25 cellular contexts compared by ENCODE assay signal in genomic region chr2:46066116-46066515, GRCh38.
DNase-seq lines count a peak whose midpoint lies in the region; ATAC-seq and TF ChIP-seq lines count a peak whose summit lies in the region.
"Had no signal": no experiment of that assay in that cellular context is flagged by ENCODE, and none has a peak within 500 bp of the region (broad histone marks: within the 10 kb centered on the region; RNA-seq: fewer than 3 reads in every experiment).

No MANE protein-coding gene starts in this region.

- intact Hi-C loops in activated T-helper 2 cell treated with anti-CD3 and anti-CD28 coated beads, Interferon-gamma antibody, Interleukin-2, Interleukin-4, amounts not matched to agents 10 μg/mL and 5 μg/mL and 100 μg/mL, durations not matched to agents 14 hours and 24 hours and 36 hours (cut with micrococcal nuclease): loop anchor here (1.0 to 5.0 kb wide), 4 partner anchors 33 to 371 kb away; no protein-coding TSS in a partner anchor

- H3K27ac ChIP-seq in osteoblast (ENCODE audit: low read depth, low read length): peak overlapping the region; percentile 89
- H3K27ac ChIP-seq: transverse colon had no signal

- no peak for TF ChIP-seq CTCF in osteoblast (IDR thresholded peaks at IDR 0.05; ENCODE audit: extremely low read depth, low read depth, low read length)

- H3K9me3 Mint-ChIP-seq in activated T-helper 2 cell treated with anti-CD3 and anti-CD28 coated beads, Interferon-gamma antibody, Interleukin-2, Interleukin-4, amounts not matched to agents 10 μg/mL and 5 μg/mL and 100 μg/mL, durations not matched to agents 14 hours and 24 hours and 36 hours: no peaks in the 10 kb centered on the region
- H3K9me3 Mint-ChIP-seq in stimulated activated naive CD8-positive, alpha-beta T cell treated with anti-CD3 and anti-CD28 coated beads, Interleukin-15, amount 100 ng/mL, for 72 hours: no peaks in the 10 kb centered on the region
- H3K9me3 Mint-ChIP-seq: activated naive CD4-positive, alpha-beta T cell treated with anti-CD3 and anti-CD28 coated beads, Interleukin-2, amount 50 U/mL, for 24 hours; activated T-helper 17 cell treated with anti-CD3 and anti-CD28 coated beads, Interleukin-2, amount 50 U/mL, for 72 hours; CD4-positive, alpha-beta memory T cell; natural killer cell had no signal

- no peak overlapping the region for H2AFZ ChIP-seq in osteoblast (ENCODE audit: low read length)

- no peaks in the 10 kb centered on the region for H3K36me3 ChIP-seq in osteoblast (ENCODE audit: insufficient read depth, low read length)
- H3K36me3 ChIP-seq: MG63, transverse colon had no signal

- H3K4me1 Mint-ChIP-seq in activated T-helper 2 cell treated with anti-CD3 and anti-CD28 coated beads, Interferon-gamma antibody, Interleukin-2, Interleukin-4, amounts not matched to agents 10 μg/mL and 5 μg/mL and 100 μg/mL, durations not matched to agents 14 hours and 24 hours and 36 hours (ENCODE audit: low read depth): peaks cover 42% of the 10 kb centered on the region
- H3K4me1 Mint-ChIP-seq in stimulated activated naive CD8-positive, alpha-beta T cell treated with anti-CD3 and anti-CD28 coated beads, Interleukin-15, amount 100 ng/mL, for 72 hours: peaks cover 5% of the 10 kb centered on the region
- H3K4me1 Mint-ChIP-seq: activated naive CD4-positive, alpha-beta T cell treated with anti-CD3 and anti-CD28 coated beads, Interleukin-2, amount 50 U/mL, for 24 hours had no signal

- in situ Hi-C loops in ACHN (cut with HindIII; ENCODE audit: low pct_ligation_motif_present, low pct_unique_long_range_greater_than_20kb, low sequenced_read_pairs): no loop called here

- no peaks in the 10 kb centered on the region for H3K79me2 ChIP-seq in osteoblast (ENCODE audit: insufficient read depth, low read length)

- H3K36me3 Mint-ChIP-seq in activated T-helper 2 cell treated with anti-CD3 and anti-CD28 coated beads, Interferon-gamma antibody, Interleukin-2, Interleukin-4, amounts not matched to agents 10 μg/mL and 5 μg/mL and 100 μg/mL, durations not matched to agents 14 hours and 24 hours and 36 hours (ENCODE audit: low read depth): no peaks in the 10 kb centered on the region
- H3K36me3 Mint-ChIP-seq: natural killer cell had no signal

- H3K4me2 ChIP-seq in osteoblast (ENCODE audit: insufficient read depth, low read length): no peak overlapping the region

- H3K9me3 ChIP-seq in osteoblast (ENCODE audit: low read depth, low read length): no peaks in the 10 kb centered on the region
- H3K9me3 ChIP-seq: MG63, transverse colon had no signal

- peaks cover 41% of the 10 kb centered on the region for H3K4me1 ChIP-seq in osteoblast (ENCODE audit: insufficient read depth, low read length)

- H3K27me3 Mint-ChIP-seq in activated T-helper 2 cell treated with anti-CD3 and anti-CD28 coated beads, Interferon-gamma antibody, Interleukin-2, Interleukin-4, amounts not matched to agents 10 μg/mL and 5 μg/mL and 100 μg/mL, durations not matched to agents 14 hours and 24 hours and 36 hours (ENCODE audit: low read depth): no peaks in the 10 kb centered on the region
- no peaks in the 10 kb centered on the region for H3K27me3 Mint-ChIP-seq in stimulated activated naive CD8-positive, alpha-beta T cell treated with anti-CD3 and anti-CD28 coated beads, Interleukin-15, amount 100 ng/mL, for 72 hours
- H3K27me3 Mint-ChIP-seq: activated naive CD4-positive, alpha-beta T cell treated with anti-CD3 and anti-CD28 coated beads, Interleukin-2, amount 50 U/mL, for 24 hours; activated T-helper 17 cell treated with anti-CD3 and anti-CD28 coated beads, Interleukin-2, amount 50 U/mL, for 72 hours had no signal

- no peaks in the 10 kb centered on the region for H3K27me3 ChIP-seq in osteoblast (ENCODE audit: insufficient read depth, low read length)
- H3K27me3 ChIP-seq: MG63, transverse colon had no signal

- no peak for ATAC-seq in stimulated activated naive CD8-positive, alpha-beta T cell treated with anti-CD3 and anti-CD28 coated beads, Interleukin-15, amount 100 ng/mL, for 72 hours
- no peak for ATAC-seq in GM19035 (IDR thresholded peaks at IDR 0.05; ENCODE audit: unreplicated experiment)
- ATAC-seq: activated CD4-positive, CD25-positive, alpha-beta regulatory T cell treated with anti-CD3 and anti-CD28 coated beads, Interleukin-2, amount 50 U/mL, for 24 hours; K562; natural killer cell had no signal

- no peaks in the 10 kb centered on the region for H4K20me1 ChIP-seq in osteoblast (ENCODE audit: insufficient read depth, low read length)

- no peak overlapping the region for H3K4me3 ChIP-seq in osteoblast (ENCODE audit: insufficient read depth, low read length)
- H3K4me3 ChIP-seq: K562, MG63, transverse colon had no signal

- H3K4me3 Mint-ChIP-seq in activated T-helper 2 cell treated with anti-CD3 and anti-CD28 coated beads, Interferon-gamma antibody, Interleukin-2, Interleukin-4, amounts not matched to agents 10 μg/mL and 5 μg/mL and 100 μg/mL, durations not matched to agents 14 hours and 24 hours and 36 hours (ENCODE audit: low read depth): no peak overlapping the region
- no peak overlapping the region for H3K4me3 Mint-ChIP-seq in stimulated activated naive CD8-positive, alpha-beta T cell treated with anti-CD3 and anti-CD28 coated beads, Interleukin-15, amount 100 ng/mL, for 72 hours
- H3K4me3 Mint-ChIP-seq: activated naive CD4-positive, alpha-beta T cell treated with anti-CD3 and anti-CD28 coated beads, Interleukin-2, amount 50 U/mL, for 24 hours; activated T-helper 17 cell treated with anti-CD3 and anti-CD28 coated beads, Interleukin-2, amount 50 U/mL, for 72 hours; CD4-positive, alpha-beta memory T cell; natural killer cell had no signal

- peak overlapping the region; percentile 68 for H3K27ac Mint-ChIP-seq in activated T-helper 2 cell treated with anti-CD3 and anti-CD28 coated beads, Interferon-gamma antibody, Interleukin-2, Interleukin-4, amounts not matched to agents 10 μg/mL and 5 μg/mL and 100 μg/mL, durations not matched to agents 14 hours and 24 hours and 36 hours
- H3K27ac Mint-ChIP-seq in stimulated activated naive CD8-positive, alpha-beta T cell treated with anti-CD3 and anti-CD28 coated beads, Interleukin-15, amount 100 ng/mL, for 72 hours: peak overlapping the region in 1 of 2 donors; percentile 54
- H3K27ac Mint-ChIP-seq: activated naive CD4-positive, alpha-beta T cell treated with anti-CD3 and anti-CD28 coated beads, Interleukin-2, amount 50 U/mL, for 24 hours; activated T-helper 17 cell treated with anti-CD3 and anti-CD28 coated beads, Interleukin-2, amount 50 U/mL, for 72 hours; CD4-positive, alpha-beta memory T cell; natural killer cell had no signal

- peak; percentile 49 for DNase-seq in ACHN
- peak; percentile 70 for DNase-seq in ELR (ENCODE audit: low read depth)
- no peak for DNase-seq in activated T-helper 2 cell treated with anti-CD3 and anti-CD28 coated beads, Interferon-gamma antibody, Interleukin-2, Interleukin-4, amounts not matched to agents 10 μg/mL and 5 μg/mL and 100 μg/mL, durations not matched to agents 14 hours and 24 hours and 36 hours (ENCODE audit: low spot score)
- no peak for DNase-seq in osteoblast (ENCODE audit: insufficient read length, low spot score, missing footprints)
- DNase-seq in stimulated activated naive CD8-positive, alpha-beta T cell treated with anti-CD3 and anti-CD28 coated beads, Interleukin-15, amount 100 ng/mL, for 72 hours: no peak
- no peak for DNase-seq in GDM1 (lab: John Stamatoyannopoulos, UW)
- DNase-seq: activated CD4-positive, alpha-beta T cell treated with anti-CD3 and anti-CD28 coated beads, Interleukin-2, amount 50 U/mL, for 48 hours; activated CD8-positive, alpha-beta memory T cell treated with anti-CD3 and anti-CD28 coated beads, Interleukin-2, amount 50 U/mL, for 4 hours; anterior cingulate cortex; CD4-positive, alpha-beta memory T cell; central memory CD4-positive, alpha-beta T cell; H7; MG63; natural killer cell; NCI-H1417; NCI-H2081; NCI-H2227 treated with DMSO at 0.1 percent for 48 hours; NCI-H69; stimulated activated CD8-positive, alpha-beta memory T cell treated with anti-CD3 and anti-CD28 coated beads, Interleukin-4, amount 100 ng/mL, for 48 hours; transverse colon had no signal

Comparison
In these comparisons a context has a peak if more than half of its experiments do, and no peak if none do; other contexts are left out.
1. DNase-seq: peak in ACHN (single experiment) and ELR (single experiment); none in activated T-helper 2 cell treated with anti-CD3 and anti-CD28 coated beads, Interferon-gamma antibody, Interleukin-2, Interleukin-4, amounts not matched to agents 10 μg/mL and 5 μg/mL and 100 μg/mL, durations not matched to agents 14 hours and 24 hours and 36 hours (single experiment), osteoblast (single experiment), stimulated activated naive CD8-positive, alpha-beta T cell treated with anti-CD3 and anti-CD28 coated beads, Interleukin-15, amount 100 ng/mL, for 72 hours (0 of 2) and GDM1 (single experiment).